ENCODE assay signal across 8 cellular contexts in genomic region chr1:222095606-222096475, GRCh38.
A peak's percentile ranks its signal among the peaks of the same experiment; 100 is the strongest.
DNase-seq lines count a peak whose midpoint lies in the region; ATAC-seq and TF ChIP-seq lines count a peak whose summit lies in the region.

No MANE protein-coding gene starts in this region.

- H3K27me3 ChIP-seq in PC-9 (ENCODE audit: insufficient read depth, low read depth) (no peaks in the 10 kb centered on the region), right atrium auricular region (no peaks in the 10 kb centered on the region)

- peak; percentile 81 for ATAC-seq in HG02970 (IDR thresholded peaks at IDR 0.05; ENCODE audit: low FRiP score, unreplicated experiment)

- H3K36me3 Mint-ChIP-seq in activated T-helper 1 cell treated with anti-CD3 and anti-CD28 coated beads, Interleukin-12 subunit alpha, Interleukin-12 subunit beta, Interleukin-2, Interleukin-4 antibody, amounts not matched to agents 30 ng/mL and 10 ng/mL and 1 ng/mL, durations not matched to agents 14 hours and 24 hours and 36 hours (ENCODE audit: low read depth): no peaks in the 10 kb centered on the region

- 0 out of 2 replicates have a peak, but pooled peaks cover 5% of the 10 kb centered on the region for H3K9me3 ChIP-seq in PC-9 (ENCODE audit: insufficient read depth, low read depth)
- no peaks in the 10 kb centered on the region for H3K9me3 ChIP-seq in right atrium auricular region

- H3K36me3 ChIP-seq in PC-9 (ENCODE audit: low read depth): no peaks in the 10 kb centered on the region
- H3K36me3 ChIP-seq in right atrium auricular region: no peaks in the 10 kb centered on the region

- H3K27ac Mint-ChIP-seq in activated T-helper 1 cell treated with anti-CD3 and anti-CD28 coated beads, Interleukin-12 subunit alpha, Interleukin-12 subunit beta, Interleukin-2, Interleukin-4 antibody, amounts not matched to agents 30 ng/mL and 10 ng/mL and 1 ng/mL, durations not matched to agents 14 hours and 24 hours and 36 hours: no peak overlapping the region

- H3K4me2 ChIP-seq in PC-9: no peak overlapping the region

- POLR2A ChIA-PET in PC-9 (lab: Charles Lee; ENCODE audit: unreplicated experiment): no interaction called here

- BruUV-seq in PC-9 (replicated peaks; lab: Mats Ljungman, UMichigan): no TSS peak

- no peaks in the 10 kb centered on the region for H3K79me2 ChIP-seq in PC-9 (ENCODE audit: low read depth)

- CTCF ChIA-PET in PC-9 (lab: Charles Lee): no interaction called here

- intact Hi-C loops in PC-9 (cut with micrococcal nuclease; ENCODE audit: unreplicated experiment): loop anchor here (1.0 to 5.0 kb wide), 2 partner anchors 139 to 618 kb away; no protein-coding TSS in a partner anchor
- intact Hi-C loops in activated T-helper 1 cell treated with anti-CD3 and anti-CD28 coated beads, Interleukin-12 subunit alpha, Interleukin-12 subunit beta, Interleukin-2, Interleukin-4 antibody, amounts not matched to agents 30 ng/mL and 10 ng/mL and 1 ng/mL, durations not matched to agents 14 hours and 24 hours and 36 hours (cut with micrococcal nuclease): loop anchor here (1.0 to 5.0 kb wide), 2 partner anchors 71 to 359 kb away; no protein-coding TSS in a partner anchor

- no peaks in the 10 kb centered on the region for H3K9me2 ChIP-seq in PC-9 (ENCODE audit: insufficient read depth)

- no peak overlapping the region for H3K4me3 ChIP-seq in PC-9
- no peak overlapping the region for H3K4me3 ChIP-seq in right atrium auricular region

- H4K20me1 ChIP-seq in PC-9 (ENCODE audit: insufficient read depth): no peaks in the 10 kb centered on the region

- H3K4me1 ChIP-seq in PC-9 (replicated peaks; ENCODE audit: insufficient read depth) (peaks cover 12% of the 10 kb centered on the region), right atrium auricular region (peaks cover 0 to 5% of the 10 kb centered on the region in 2 donors)

- H3K4me1 Mint-ChIP-seq in activated T-helper 1 cell treated with anti-CD3 and anti-CD28 coated beads, Interleukin-12 subunit alpha, Interleukin-12 subunit beta, Interleukin-2, Interleukin-4 antibody, amounts not matched to agents 30 ng/mL and 10 ng/mL and 1 ng/mL, durations not matched to agents 14 hours and 24 hours and 36 hours (ENCODE audit: low read depth): no peaks in the 10 kb centered on the region

- no peaks in the 10 kb centered on the region for H3K9me3 Mint-ChIP-seq in activated T-helper 1 cell treated with anti-CD3 and anti-CD28 coated beads, Interleukin-12 subunit alpha, Interleukin-12 subunit beta, Interleukin-2, Interleukin-4 antibody, amounts not matched to agents 30 ng/mL and 10 ng/mL and 1 ng/mL, durations not matched to agents 14 hours and 24 hours and 36 hours

- no peaks in the 10 kb centered on the region for H3K27me3 Mint-ChIP-seq in activated T-helper 1 cell treated with anti-CD3 and anti-CD28 coated beads, Interleukin-12 subunit alpha, Interleukin-12 subunit beta, Interleukin-2, Interleukin-4 antibody, amounts not matched to agents 30 ng/mL and 10 ng/mL and 1 ng/mL, durations not matched to agents 14 hours and 24 hours and 36 hours (ENCODE audit: insufficient read depth)

- no peak overlapping the region for H3K4me3 Mint-ChIP-seq in activated T-helper 1 cell treated with anti-CD3 and anti-CD28 coated beads, Interleukin-12 subunit alpha, Interleukin-12 subunit beta, Interleukin-2, Interleukin-4 antibody, amounts not matched to agents 30 ng/mL and 10 ng/mL and 1 ng/mL, durations not matched to agents 14 hours and 24 hours and 36 hours

- DNase-seq in NK-92 treated with Interleukin-12 subunit alpha and Interleukin-12 subunit beta, amount 100 ng/mL, for 24 hours (lab: John Stamatoyannopoulos, UW): peak; percentile 3
- DNase-seq in NK-92 (lab: John Stamatoyannopoulos, UW; ENCODE audit: unreplicated experiment): no peak
- DNase-seq in PC-9: peak in 1 of 2 experiments; percentile 11
- DNase-seq in activated T-helper 1 cell treated with anti-CD3 and anti-CD28 coated beads, Interleukin-12 subunit alpha, Interleukin-12 subunit beta, Interleukin-2, Interleukin-4 antibody, amounts not matched to agents 30 ng/mL and 10 ng/mL and 1 ng/mL, durations not matched to agents 14 hours and 24 hours and 36 hours (ENCODE audit: low spot score): peak; percentile 25
- DNase-seq in right atrium auricular region (ENCODE audit: low spot score): no peak
- DNase-seq in stimulated activated CD4-positive, alpha-beta T cell treated with anti-CD3 and anti-CD28 coated beads, Interleukin-1b, Interleukin-23, amount 100 ng/mL, for 24 hours (ENCODE audit: low read depth in 4 of 4, low spot score in 1 of 4): peak; percentile 21 to 33 (median 32)
- DNase-seq in hepatic stellate cell (ENCODE audit: low spot score): no peak

- no peak overlapping the region for H2AFZ ChIP-seq in PC-9

- TF ChIP-seq CTCF in PC-9 (conservative IDR thresholded peaks at IDR 0.05): peak; percentile 84
- TF ChIP-seq CTCF in right atrium auricular region (IDR thresholded peaks at IDR 0.05): peak; percentile 57 to 74

- H3F3A ChIP-seq in PC-9 (ENCODE audit: insufficient read depth, low read depth): no peaks in the 10 kb centered on the region; the same call in 1 of the 2 replicates

- H3K27ac ChIP-seq in PC-9 (no peak overlapping the region), right atrium auricular region (no peak overlapping the region)

Comparison
In these comparisons a context has a peak if more than half of its experiments do, and no peak if none do; other contexts are left out.
1. DNase-seq: peak in NK-92 treated with Interleukin-12 subunit alpha and Interleukin-12 subunit beta, amount 100 ng/mL, for 24 hours (single experiment), activated T-helper 1 cell treated with anti-CD3 and anti-CD28 coated beads, Interleukin-12 subunit alpha, Interleukin-12 subunit beta, Interleukin-2, Interleukin-4 antibody, amounts not matched to agents 30 ng/mL and 10 ng/mL and 1 ng/mL, durations not matched to agents 14 hours and 24 hours and 36 hours (single experiment) and stimulated activated CD4-positive, alpha-beta T cell treated with anti-CD3 and anti-CD28 coated beads, Interleukin-1b, Interleukin-23, amount 100 ng/mL, for 24 hours (4 of 4); none in NK-92 (single experiment), right atrium auricular region (single experiment) and hepatic stellate cell (single experiment).